ENCODE assay signal across 8 cellular contexts in genomic region chr5:81425569-81425968, GRCh38. TPM values are rescaled to one million over a fixed set of nuclear protein-coding genes. Genes with fewer than 3 reads are reported as not detected.
DNase-seq lines count a peak whose midpoint lies in the region; ATAC-seq, FAIRE-seq and TF ChIP-seq lines count a peak whose summit lies in the region.

No MANE protein-coding gene starts in this region.

- peak; percentile 99 for FAIRE-seq in islet of Langerhans (lab: Jason Lieb, UNC)

- peak; percentile 29 for TF ChIP-seq CTCF in astrocyte of the cerebellum (IDR thresholded peaks at IDR 0.05; ENCODE audit: low read depth, low read length, missing control alignments)
- peak; percentile 47 to 69 (median 54) for TF ChIP-seq CTCF in tibial nerve (IDR thresholded peaks at IDR 0.05)

- H3K4me3 ChIP-seq in astrocyte of the cerebellum (ENCODE audit: low read depth, low read length) (no peak overlapping the region), tibial nerve (no peak overlapping the region)

- TF ChIP-seq POLR2A in tibial nerve (IDR thresholded peaks at IDR 0.05): no peak

- peaks cover 0 to 46% (median 20%) of the 10 kb centered on the region in 4 donors for H3K4me1 ChIP-seq in tibial nerve

- 5% methylated on average over 2 of the region's 2 CpGs for WGBS in tibial nerve, 2 donors

- DNase-seq in AG20443 (ENCODE audit: low spot score): peak; percentile 34
- peak; percentile 54 for DNase-seq in NCI-H2227 treated with DMSO at 0.1 percent for 48 hours (lab: John Stamatoyannopoulos, UW)
- DNase-seq in astrocyte of the cerebellum (ENCODE audit: low read depth): peak; percentile 34
- DNase-seq in tibial nerve (ENCODE audit: low spot score in 2 of 2): no peak
- DNase-seq in GDM1 (lab: John Stamatoyannopoulos, UW): no peak
- DNase-seq in T1000 (lab: John Stamatoyannopoulos, UW): no peak

- no peaks in the 10 kb centered on the region for H3K9me3 ChIP-seq in tibial nerve

- TF ChIP-seq EP300 in tibial nerve (IDR thresholded peaks at IDR 0.05): no peak

- peak; percentile 51 for ATAC-seq in GM18867 (IDR thresholded peaks at IDR 0.05; ENCODE audit: unreplicated experiment)

- H3K27me3 ChIP-seq in tibial nerve: no peaks in the 10 kb centered on the region

- H3K36me3 ChIP-seq in tibial nerve: peaks cover 0 to 8% (median 0%) of the 10 kb centered on the region in 3 donors

- in situ Hi-C loops in astrocyte of the cerebellum (cut with HindIII; ENCODE audit: low sequenced_read_pairs): loop anchor here (25.0 kb wide), 1 partner anchor 812 kb away; no protein-coding TSS in a partner anchor

- peak overlapping the region; percentile 25 to 77 (median 52) for H3K27ac ChIP-seq in tibial nerve

RNA-seq across cellular contexts. Expression of gene ACOT12, which starts 31.6 kb away (rescaled TPM):
- total RNA-seq in tibial nerve: 1 to 10 TPM in 1 of 4 donors, not detected in 3; 1.7 TPM

Comparison
In these comparisons a context has a peak if more than half of its experiments do, and no peak if none do; other contexts are left out.
1. DNase-seq: peak in AG20443 (single experiment), NCI-H2227 treated with DMSO at 0.1 percent for 48 hours (single experiment) and astrocyte of the cerebellum (single experiment); none in tibial nerve (0 of 2), GDM1 (single experiment) and T1000 (single experiment).